In the genomic region with DNA sequence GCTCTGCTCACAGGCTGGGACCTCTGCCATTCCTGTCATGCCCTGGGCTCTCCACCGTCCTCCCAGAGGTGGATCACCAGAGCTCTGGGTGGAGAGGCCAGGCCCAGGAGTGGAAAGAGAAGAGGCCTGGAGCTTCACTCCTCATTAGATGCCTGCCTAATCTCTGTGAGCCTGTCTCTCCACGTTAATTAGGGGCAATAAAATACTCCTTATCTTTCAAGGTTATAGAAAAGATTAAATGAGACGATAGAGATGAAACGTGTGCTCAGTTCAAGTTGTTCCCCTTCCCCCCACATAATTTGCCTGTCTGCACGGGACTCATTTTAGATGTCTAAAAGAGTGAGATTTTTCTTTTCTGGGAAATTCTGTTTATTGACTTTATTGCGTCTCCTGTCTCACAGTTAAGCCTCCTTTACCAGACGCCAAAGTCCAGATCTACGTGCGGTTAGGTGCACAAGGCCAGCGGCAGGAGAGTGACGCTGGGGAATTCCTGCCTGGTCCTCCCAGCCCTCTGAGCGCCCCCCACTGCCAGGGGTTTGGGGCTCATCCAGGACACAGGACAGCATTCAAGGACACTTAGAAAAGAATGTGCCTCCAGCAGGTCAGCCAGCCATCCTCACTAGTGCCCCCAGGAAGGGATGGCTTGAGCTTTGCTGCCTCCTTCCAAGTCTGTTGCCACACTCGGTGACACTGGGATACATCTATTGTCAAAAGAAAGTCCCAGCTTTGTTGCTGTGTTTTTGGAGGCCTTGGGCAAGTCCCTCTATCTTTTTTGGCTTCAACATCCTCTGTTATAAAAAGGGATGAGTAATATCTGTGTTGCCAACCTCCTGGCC, we compare ENCODE assay signal across 1 cellular context.
A peak's percentile ranks its signal among the peaks of the same experiment; 100 is the strongest.
TF ChIP-seq lines count a peak whose summit lies in the region.

No MANE protein-coding gene starts in this region.

TF ChIP-seq in HepG2, 621 proteins besides CTCF, POLR2A, EP300 and RAD21 (continued from another document and continues in another):
- TF ChIP-seq, protein P1, sequence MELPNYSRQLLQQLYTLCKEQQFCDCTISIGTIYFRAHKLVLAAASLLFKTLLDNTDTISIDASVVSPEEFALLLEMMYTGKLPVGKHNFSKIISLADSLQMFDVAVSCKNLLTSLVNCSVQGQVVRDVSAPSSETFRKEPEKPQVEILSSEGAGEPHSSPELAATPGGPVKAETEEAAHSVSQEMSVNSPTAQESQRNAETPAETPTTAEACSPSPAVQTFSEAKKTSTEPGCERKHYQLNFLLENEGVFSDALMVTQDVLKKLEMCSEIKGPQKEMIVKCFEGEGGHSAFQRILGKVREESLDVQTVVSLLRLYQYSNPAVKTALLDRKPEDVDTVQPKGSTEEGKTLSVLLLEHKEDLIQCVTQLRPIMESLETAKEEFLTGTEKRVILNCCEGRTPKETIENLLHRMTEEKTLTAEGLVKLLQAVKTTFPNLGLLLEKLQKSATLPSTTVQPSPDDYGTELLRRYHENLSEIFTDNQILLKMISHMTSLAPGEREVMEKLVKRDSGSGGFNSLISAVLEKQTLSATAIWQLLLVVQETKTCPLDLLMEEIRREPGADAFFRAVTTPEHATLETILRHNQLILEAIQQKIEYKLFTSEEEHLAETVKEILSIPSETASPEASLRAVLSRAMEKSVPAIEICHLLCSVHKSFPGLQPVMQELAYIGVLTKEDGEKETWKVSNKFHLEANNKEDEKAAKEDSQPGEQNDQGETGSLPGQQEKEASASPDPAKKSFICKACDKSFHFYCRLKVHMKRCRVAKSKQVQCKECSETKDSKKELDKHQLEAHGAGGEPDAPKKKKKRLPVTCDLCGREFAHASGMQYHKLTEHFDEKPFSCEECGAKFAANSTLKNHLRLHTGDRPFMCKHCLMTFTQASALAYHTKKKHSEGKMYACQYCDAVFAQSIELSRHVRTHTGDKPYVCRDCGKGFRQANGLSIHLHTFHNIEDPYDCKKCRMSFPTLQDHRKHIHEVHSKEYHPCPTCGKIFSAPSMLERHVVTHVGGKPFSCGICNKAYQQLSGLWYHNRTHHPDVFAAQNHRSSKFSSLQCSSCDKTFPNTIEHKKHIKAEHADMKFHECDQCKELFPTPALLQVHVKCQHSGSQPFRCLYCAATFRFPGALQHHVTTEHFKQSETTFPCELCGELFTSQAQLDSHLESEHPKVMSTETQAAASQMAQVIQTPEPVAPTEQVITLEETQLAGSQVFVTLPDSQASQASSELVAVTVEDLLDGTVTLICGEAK (IDR thresholded peaks at IDR 0.05), result no peak
- TF ChIP-seq, protein P1 (CRISPR knock-in tag; IDR thresholded peaks at IDR 0.05), result no peak
- TF ChIP-seq ZNF317 (CRISPR knock-in tag; IDR thresholded peaks at IDR 0.05) (no peak), CAMTA2 (CRISPR knock-in tag; IDR thresholded peaks at IDR 0.05; ENCODE audit: borderline replicate concordance) (no peak), ZNF180 (CRISPR knock-in tag; IDR thresholded peaks at IDR 0.05; ENCODE audit: borderline replicate concordance, low read depth) (no peak), ZNF660 (CRISPR knock-in tag; IDR thresholded peaks at IDR 0.05; ENCODE audit: borderline replicate concordance, low read depth) (no peak), MTF2 (CRISPR knock-in tag; IDR thresholded peaks at IDR 0.05; ENCODE audit: borderline replicate concordance) (no peak), ZNF235 (CRISPR knock-in tag; IDR thresholded peaks at IDR 0.05; ENCODE audit: borderline replicate concordance) (no peak), ZNF337 (CRISPR knock-in tag; IDR thresholded peaks at IDR 0.05; ENCODE audit: borderline replicate concordance, low read depth) (no peak), ZNF605 (CRISPR knock-in tag; IDR thresholded peaks at IDR 0.05) (0 out of 2 replicates have a peak, but pooled peaks have one; percentile 36), ZFP41 (CRISPR knock-in tag; IDR thresholded peaks at IDR 0.05; ENCODE audit: borderline replicate concordance) (no peak), AHR (CRISPR knock-in tag; IDR thresholded peaks at IDR 0.05) (no peak), KLF11 (CRISPR knock-in tag; IDR thresholded peaks at IDR 0.05) (no peak), ISX (CRISPR knock-in tag; conservative IDR thresholded peaks at IDR 0.05) (no peak), ZNF160 (CRISPR knock-in tag; IDR thresholded peaks at IDR 0.05) (no peak), ZNF839 (CRISPR knock-in tag; IDR thresholded peaks at IDR 0.05; ENCODE audit: borderline replicate concordance) (no peak), ZNF564 (CRISPR knock-in tag; IDR thresholded peaks at IDR 0.05) (peak; percentile 4; the same call in 1 of the 2 replicates), STAG1 (CRISPR knock-in tag; IDR thresholded peaks at IDR 0.05) (peak; percentile 55), ZNF292 (CRISPR knock-in tag; IDR thresholded peaks at IDR 0.05; ENCODE audit: borderline replicate concordance, low read depth) (peak; percentile 30; the same call in 1 of the 2 replicates), MYC (CRISPR knock-in tag; IDR thresholded peaks at IDR 0.05; ENCODE audit: borderline replicate concordance) (no peak), SALL1 (CRISPR knock-in tag; IDR thresholded peaks at IDR 0.05) (peak; percentile 73), ZNF430 (CRISPR knock-in tag; IDR thresholded peaks at IDR 0.05) (peak; percentile 20; the same call in 1 of the 2 replicates), RBM39 (IDR thresholded peaks at IDR 0.05; ENCODE audit: low read depth, low read length, poor library complexity, severe bottlenecking) (peak; percentile 27)
- TF ChIP-seq, protein P2, sequence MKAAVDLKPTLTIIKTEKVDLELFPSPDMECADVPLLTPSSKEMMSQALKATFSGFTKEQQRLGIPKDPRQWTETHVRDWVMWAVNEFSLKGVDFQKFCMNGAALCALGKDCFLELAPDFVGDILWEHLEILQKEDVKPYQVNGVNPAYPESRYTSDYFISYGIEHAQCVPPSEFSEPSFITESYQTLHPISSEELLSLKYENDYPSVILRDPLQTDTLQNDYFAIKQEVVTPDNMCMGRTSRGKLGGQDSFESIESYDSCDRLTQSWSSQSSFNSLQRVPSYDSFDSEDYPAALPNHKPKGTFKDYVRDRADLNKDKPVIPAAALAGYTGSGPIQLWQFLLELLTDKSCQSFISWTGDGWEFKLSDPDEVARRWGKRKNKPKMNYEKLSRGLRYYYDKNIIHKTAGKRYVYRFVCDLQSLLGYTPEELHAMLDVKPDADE (CRISPR knock-in tag; IDR thresholded peaks at IDR 0.05), result no peak
- TF ChIP-seq, protein P3, sequence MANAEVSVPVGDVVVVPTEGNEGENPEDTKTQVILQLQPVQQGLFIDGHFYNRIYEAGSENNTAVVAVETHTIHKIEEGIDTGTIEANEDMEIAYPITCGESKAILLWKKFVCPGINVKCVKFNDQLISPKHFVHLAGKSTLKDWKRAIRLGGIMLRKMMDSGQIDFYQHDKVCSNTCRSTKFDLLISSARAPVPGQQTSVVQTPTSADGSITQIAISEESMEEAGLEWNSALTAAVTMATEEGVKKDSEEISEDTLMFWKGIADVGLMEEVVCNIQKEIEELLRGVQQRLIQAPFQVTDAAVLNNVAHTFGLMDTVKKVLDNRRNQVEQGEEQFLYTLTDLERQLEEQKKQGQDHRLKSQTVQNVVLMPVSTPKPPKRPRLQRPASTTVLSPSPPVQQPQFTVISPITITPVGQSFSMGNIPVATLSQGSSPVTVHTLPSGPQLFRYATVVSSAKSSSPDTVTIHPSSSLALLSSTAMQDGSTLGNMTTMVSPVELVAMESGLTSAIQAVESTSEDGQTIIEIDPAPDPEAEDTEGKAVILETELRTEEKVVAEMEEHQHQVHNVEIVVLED (CRISPR knock-in tag; IDR thresholded peaks at IDR 0.05; ENCODE audit: borderline replicate concordance), result no peak
- TF ChIP-seq, protein P4, sequence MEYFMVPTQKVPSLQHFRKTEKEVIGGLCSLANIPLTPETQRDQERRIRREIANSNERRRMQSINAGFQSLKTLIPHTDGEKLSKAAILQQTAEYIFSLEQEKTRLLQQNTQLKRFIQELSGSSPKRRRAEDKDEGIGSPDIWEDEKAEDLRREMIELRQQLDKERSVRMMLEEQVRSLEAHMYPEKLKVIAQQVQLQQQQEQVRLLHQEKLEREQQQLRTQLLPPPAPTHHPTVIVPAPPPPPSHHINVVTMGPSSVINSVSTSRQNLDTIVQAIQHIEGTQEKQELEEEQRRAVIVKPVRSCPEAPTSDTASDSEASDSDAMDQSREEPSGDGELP (IDR thresholded peaks at IDR 0.05; ENCODE audit: borderline replicate concordance, low read depth), result no peak
- TF ChIP-seq, protein P5, sequence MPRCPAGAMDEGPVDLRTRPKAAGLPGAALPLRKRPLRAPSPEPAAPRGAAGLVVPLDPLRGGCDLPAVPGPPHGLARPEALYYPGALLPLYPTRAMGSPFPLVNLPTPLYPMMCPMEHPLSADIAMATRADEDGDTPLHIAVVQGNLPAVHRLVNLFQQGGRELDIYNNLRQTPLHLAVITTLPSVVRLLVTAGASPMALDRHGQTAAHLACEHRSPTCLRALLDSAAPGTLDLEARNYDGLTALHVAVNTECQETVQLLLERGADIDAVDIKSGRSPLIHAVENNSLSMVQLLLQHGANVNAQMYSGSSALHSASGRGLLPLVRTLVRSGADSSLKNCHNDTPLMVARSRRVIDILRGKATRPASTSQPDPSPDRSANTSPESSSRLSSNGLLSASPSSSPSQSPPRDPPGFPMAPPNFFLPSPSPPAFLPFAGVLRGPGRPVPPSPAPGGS (CRISPR knock-in tag; IDR thresholded peaks at IDR 0.05), result no peak; the same call in 1 of the 2 replicates
- TF ChIP-seq, protein P6, sequence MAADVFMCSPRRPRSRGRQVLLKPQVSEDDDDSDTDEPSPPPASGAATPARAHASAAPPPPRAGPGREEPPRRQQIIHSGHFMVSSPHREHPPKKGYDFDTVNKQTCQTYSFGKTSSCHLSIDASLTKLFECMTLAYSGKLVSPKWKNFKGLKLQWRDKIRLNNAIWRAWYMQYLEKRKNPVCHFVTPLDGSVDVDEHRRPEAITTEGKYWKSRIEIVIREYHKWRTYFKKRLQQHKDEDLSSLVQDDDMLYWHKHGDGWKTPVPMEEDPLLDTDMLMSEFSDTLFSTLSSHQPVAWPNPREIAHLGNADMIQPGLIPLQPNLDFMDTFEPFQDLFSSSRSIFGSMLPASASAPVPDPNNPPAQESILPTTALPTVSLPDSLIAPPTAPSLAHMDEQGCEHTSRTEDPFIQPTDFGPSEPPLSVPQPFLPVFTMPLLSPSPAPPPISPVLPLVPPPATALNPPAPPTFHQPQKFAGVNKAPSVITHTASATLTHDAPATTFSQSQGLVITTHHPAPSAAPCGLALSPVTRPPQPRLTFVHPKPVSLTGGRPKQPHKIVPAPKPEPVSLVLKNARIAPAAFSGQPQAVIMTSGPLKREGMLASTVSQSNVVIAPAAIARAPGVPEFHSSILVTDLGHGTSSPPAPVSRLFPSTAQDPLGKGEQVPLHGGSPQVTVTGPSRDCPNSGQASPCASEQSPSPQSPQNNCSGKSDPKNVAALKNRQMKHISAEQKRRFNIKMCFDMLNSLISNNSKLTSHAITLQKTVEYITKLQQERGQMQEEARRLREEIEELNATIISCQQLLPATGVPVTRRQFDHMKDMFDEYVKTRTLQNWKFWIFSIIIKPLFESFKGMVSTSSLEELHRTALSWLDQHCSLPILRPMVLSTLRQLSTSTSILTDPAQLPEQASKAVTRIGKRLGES (CRISPR knock-in tag; IDR thresholded peaks at IDR 0.05; ENCODE audit: borderline replicate concordance), result no peak
- TF ChIP-seq, protein P7, sequence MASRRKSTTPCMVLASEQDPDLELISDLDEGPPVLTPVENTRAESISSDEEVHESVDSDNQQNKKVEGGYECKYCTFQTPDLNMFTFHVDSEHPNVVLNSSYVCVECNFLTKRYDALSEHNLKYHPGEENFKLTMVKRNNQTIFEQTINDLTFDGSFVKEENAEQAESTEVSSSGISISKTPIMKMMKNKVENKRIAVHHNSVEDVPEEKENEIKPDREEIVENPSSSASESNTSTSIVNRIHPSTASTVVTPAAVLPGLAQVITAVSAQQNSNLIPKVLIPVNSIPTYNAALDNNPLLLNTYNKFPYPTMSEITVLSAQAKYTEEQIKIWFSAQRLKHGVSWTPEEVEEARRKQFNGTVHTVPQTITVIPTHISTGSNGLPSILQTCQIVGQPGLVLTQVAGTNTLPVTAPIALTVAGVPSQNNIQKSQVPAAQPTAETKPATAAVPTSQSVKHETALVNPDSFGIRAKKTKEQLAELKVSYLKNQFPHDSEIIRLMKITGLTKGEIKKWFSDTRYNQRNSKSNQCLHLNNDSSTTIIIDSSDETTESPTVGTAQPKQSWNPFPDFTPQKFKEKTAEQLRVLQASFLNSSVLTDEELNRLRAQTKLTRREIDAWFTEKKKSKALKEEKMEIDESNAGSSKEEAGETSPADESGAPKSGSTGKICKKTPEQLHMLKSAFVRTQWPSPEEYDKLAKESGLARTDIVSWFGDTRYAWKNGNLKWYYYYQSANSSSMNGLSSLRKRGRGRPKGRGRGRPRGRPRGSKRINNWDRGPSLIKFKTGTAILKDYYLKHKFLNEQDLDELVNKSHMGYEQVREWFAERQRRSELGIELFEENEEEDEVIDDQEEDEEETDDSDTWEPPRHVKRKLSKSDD (CRISPR knock-in tag; IDR thresholded peaks at IDR 0.05; ENCODE audit: low read depth), result no peak
- TF ChIP-seq, protein P8, sequence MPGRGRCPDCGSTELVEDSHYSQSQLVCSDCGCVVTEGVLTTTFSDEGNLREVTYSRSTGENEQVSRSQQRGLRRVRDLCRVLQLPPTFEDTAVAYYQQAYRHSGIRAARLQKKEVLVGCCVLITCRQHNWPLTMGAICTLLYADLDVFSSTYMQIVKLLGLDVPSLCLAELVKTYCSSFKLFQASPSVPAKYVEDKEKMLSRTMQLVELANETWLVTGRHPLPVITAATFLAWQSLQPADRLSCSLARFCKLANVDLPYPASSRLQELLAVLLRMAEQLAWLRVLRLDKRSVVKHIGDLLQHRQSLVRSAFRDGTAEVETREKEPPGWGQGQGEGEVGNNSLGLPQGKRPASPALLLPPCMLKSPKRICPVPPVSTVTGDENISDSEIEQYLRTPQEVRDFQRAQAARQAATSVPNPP (CRISPR knock-in tag; IDR thresholded peaks at IDR 0.05), result no peak
- TF ChIP-seq, protein P9, sequence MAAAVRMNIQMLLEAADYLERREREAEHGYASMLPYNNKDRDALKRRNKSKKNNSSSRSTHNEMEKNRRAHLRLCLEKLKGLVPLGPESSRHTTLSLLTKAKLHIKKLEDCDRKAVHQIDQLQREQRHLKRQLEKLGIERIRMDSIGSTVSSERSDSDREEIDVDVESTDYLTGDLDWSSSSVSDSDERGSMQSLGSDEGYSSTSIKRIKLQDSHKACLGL (CRISPR knock-in tag; IDR thresholded peaks at IDR 0.05), result no peak
